In genomic region chr11:45843158-45843924, GRCh38 we compare ENCODE assay signal across 1 cellular context.
TF ChIP-seq lines count a peak whose summit lies in the region.

No MANE protein-coding gene starts in this region.

TF ChIP-seq in HepG2, 621 proteins besides CTCF, POLR2A, EP300 and RAD21 (continued from another document and continues in another):
- TF ChIP-seq MLLT10 (CRISPR knock-in tag; IDR thresholded peaks at IDR 0.05), result no peak
- TF ChIP-seq NR2F1 (CRISPR knock-in tag; IDR thresholded peaks at IDR 0.05), result no peak
- peak; percentile 73 for TF ChIP-seq ZGPAT (CRISPR knock-in tag; IDR thresholded peaks at IDR 0.05)
- TF ChIP-seq HNF4A (CRISPR knock-in tag; IDR thresholded peaks at IDR 0.05), result peak; percentile 15; the same call in 1 of the 2 replicates
- peak; percentile 53; the same call in 1 of the 2 replicates for TF ChIP-seq NFYB (CRISPR knock-in tag; IDR thresholded peaks at IDR 0.05)
- peak; percentile 87; the same call in 1 of the 2 replicates for TF ChIP-seq EHMT2 (IDR thresholded peaks at IDR 0.05; ENCODE audit: borderline replicate concordance, low read depth, low read length)
- peak; percentile 66; the same call in 1 of the 2 replicates for TF ChIP-seq TFDP1 (CRISPR knock-in tag; IDR thresholded peaks at IDR 0.05; ENCODE audit: borderline replicate concordance)
- no peak for TF ChIP-seq RERE (CRISPR knock-in tag; IDR thresholded peaks at IDR 0.05; ENCODE audit: low read depth)
- TF ChIP-seq SALL2 (CRISPR knock-in tag; IDR thresholded peaks at IDR 0.05), result no peak
- no peak for TF ChIP-seq MNT (IDR thresholded peaks at IDR 0.05)
- TF ChIP-seq HNF1B (CRISPR knock-in tag; IDR thresholded peaks at IDR 0.05), result peak; percentile 76
- TF ChIP-seq SNRNP70 (IDR thresholded peaks at IDR 0.05; ENCODE audit: low read depth, low read length), result no peak
- no peak; the same call in 1 of the 2 replicates for TF ChIP-seq DMAP1 (CRISPR knock-in tag; IDR thresholded peaks at IDR 0.05)
- TF ChIP-seq ZNF609 (CRISPR knock-in tag; IDR thresholded peaks at IDR 0.05; ENCODE audit: borderline replicate concordance), result no peak; the same call in 1 of the 2 replicates
- no peak for TF ChIP-seq THAP9 (CRISPR knock-in tag; IDR thresholded peaks at IDR 0.05; ENCODE audit: borderline replicate concordance)
- no peak for TF ChIP-seq ZHX2 (IDR thresholded peaks at IDR 0.05; ENCODE audit: low read depth)
- TF ChIP-seq ZHX2 (CRISPR knock-in tag; IDR thresholded peaks at IDR 0.05; ENCODE audit: borderline replicate concordance), result no peak
- TF ChIP-seq DBP (CRISPR knock-in tag; IDR thresholded peaks at IDR 0.05; ENCODE audit: not compliant biosample characterization), result no peak
- TF ChIP-seq ASH2L (IDR thresholded peaks at IDR 0.05; ENCODE audit: insufficient read length, low read depth, low read length), result peak; percentile 99
- 0 out of 2 replicates have a peak, but pooled peaks have one; percentile 40 for TF ChIP-seq KLF12 (CRISPR knock-in tag; IDR thresholded peaks at IDR 0.05; ENCODE audit: borderline replicate concordance)
- no peak for TF ChIP-seq KAT2B (IDR thresholded peaks at IDR 0.05; ENCODE audit: borderline replicate concordance, low read depth, low read length)
- no peak for TF ChIP-seq ETV6 (CRISPR knock-in tag; conservative IDR thresholded peaks at IDR 0.05)
- TF ChIP-seq ZNF598 (CRISPR knock-in tag; IDR thresholded peaks at IDR 0.05; ENCODE audit: borderline replicate concordance), result peak; percentile 83
